ENCODE assay signal across 8 cellular contexts in the genomic region with DNA sequence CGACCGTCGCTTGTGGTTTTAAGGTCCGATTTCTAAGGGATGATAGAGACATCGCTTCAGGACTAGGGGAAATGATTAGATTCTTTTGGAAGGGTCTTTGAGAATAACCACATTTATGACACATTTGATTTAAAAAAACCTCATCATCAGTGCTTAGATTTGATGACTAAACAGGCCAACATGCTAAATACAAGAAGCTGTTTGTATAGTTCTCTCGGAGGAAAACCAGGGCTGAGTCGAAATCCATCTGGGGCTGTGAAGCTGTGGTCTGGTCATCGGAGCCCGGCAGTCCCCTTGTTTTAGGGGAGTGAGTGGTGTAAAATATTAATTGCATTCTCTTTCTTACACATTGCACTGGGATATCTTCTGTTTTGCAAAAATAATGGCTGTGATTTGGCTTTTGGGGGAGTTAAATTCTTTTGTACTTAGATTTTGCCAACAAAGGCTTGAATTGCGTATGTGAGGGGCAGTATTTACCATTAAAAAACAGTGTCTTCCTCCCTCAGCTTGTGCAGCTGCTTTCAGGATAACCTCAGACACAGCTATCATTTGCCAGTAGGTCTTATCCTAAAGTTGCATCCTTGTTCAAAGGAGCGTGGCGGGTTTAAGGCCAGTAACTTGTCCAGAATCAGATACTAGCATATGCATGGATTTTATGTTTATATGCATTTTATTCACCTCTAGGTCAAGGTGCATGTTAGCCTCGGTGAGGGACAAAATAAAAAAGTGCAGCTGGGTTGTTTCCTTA. TPM values are rescaled to one million over a fixed set of nuclear protein-coding genes. Genes with fewer than 3 reads are reported as not detected.
DNase-seq lines count a peak whose midpoint lies in the region; ATAC-seq, FAIRE-seq and TF ChIP-seq lines count a peak whose summit lies in the region.

No MANE protein-coding gene starts in this region.

- WGBS in esophagus muscularis mucosa: 11% methylated on average over 13 of the region's 13 CpGs
- WGBS in pancreas, 2 donors: 21 to 27% methylated on average over 13 of the region's 13 CpGs

- peaks cover 18% of the 10 kb centered on the region for H3K4me1 ChIP-seq in BE2C
- peaks cover 7% of the 10 kb centered on the region for H3K4me1 ChIP-seq in RWPE2 (ENCODE audit: insufficient read depth, poor library complexity, severe bottlenecking)
- peaks cover 12 to 24% (median 20%) of the 10 kb centered on the region in 4 donors for H3K4me1 ChIP-seq in esophagus muscularis mucosa
- peaks cover 0 to 6% (median 0%) of the 10 kb centered on the region in 3 donors for H3K4me1 ChIP-seq in pancreas

- intact Hi-C loops in esophagus muscularis mucosa (cut with DNase I): loop anchor here (10.0 kb wide), 1 partner anchor 114 kb away; no protein-coding TSS in a partner anchor
- intact Hi-C loops in pancreas (cut with DNase I): no loop called here

- no peak for TF ChIP-seq EP300 in esophagus muscularis mucosa (IDR thresholded peaks at IDR 0.05)

- no peak for TF ChIP-seq CTCF in BE2C (IDR thresholded peaks at IDR 0.05; ENCODE audit: low read depth, low read length)
- no peak for TF ChIP-seq CTCF in RWPE2 (IDR thresholded peaks at IDR 0.05; ENCODE audit: poor library complexity, severe bottlenecking)
- TF ChIP-seq CTCF in esophagus muscularis mucosa (IDR thresholded peaks at IDR 0.05): no peak
- TF ChIP-seq CTCF in pancreas (IDR thresholded peaks at IDR 0.05): no peak

- ATAC-seq in GM21360 (IDR thresholded peaks at IDR 0.05; ENCODE audit: unreplicated experiment) (peak; percentile 6), RWPE2 (ENCODE audit: low read depth) (peak; percentile 53), pancreas (peak in 3 of 4 donors; percentile 30 to 45 (median 37)), HG03108 (IDR thresholded peaks at IDR 0.05; ENCODE audit: unreplicated experiment) (no peak)

- H3K27ac ChIP-seq in RWPE2 (ENCODE audit: poor library complexity, severe bottlenecking) (no peak overlapping the region), esophagus muscularis mucosa (replicated peaks in 1 of 4) (peak overlapping the region; percentile 29 to 71 (median 51)), pancreas (peak overlapping the region in 2 of 4 donors; percentile 34 to 40)

- no peak for FAIRE-seq in pancreas (lab: Jason Lieb, UNC)

- no peaks in the 10 kb centered on the region for H3K36me3 ChIP-seq in BE2C
- no peaks in the 10 kb centered on the region for H3K36me3 ChIP-seq in RWPE2 (ENCODE audit: low read depth)
- H3K36me3 ChIP-seq in esophagus muscularis mucosa: no peaks in the 10 kb centered on the region
- no peaks in the 10 kb centered on the region for H3K36me3 ChIP-seq in pancreas

- H3K9me3 ChIP-seq in BE2C: no peaks in the 10 kb centered on the region
- no peaks in the 10 kb centered on the region for H3K9me3 ChIP-seq in RWPE2 (ENCODE audit: severe bottlenecking)
- H3K9me3 ChIP-seq in esophagus muscularis mucosa: no peaks in the 10 kb centered on the region
- no peaks in the 10 kb centered on the region for H3K9me3 ChIP-seq in pancreas

- TF ChIP-seq POLR2A in esophagus muscularis mucosa (IDR thresholded peaks at IDR 0.05; ENCODE audit: low read depth): no peak

- H3K4me3 ChIP-seq in BE2C (ENCODE audit: low read depth, low read length) (peak overlapping the region; percentile 72), RWPE2 (ENCODE audit: severe bottlenecking) (peak overlapping the region; percentile 14), esophagus muscularis mucosa (peak overlapping the region; percentile 42 to 58 (median 56)), pancreas (peak overlapping the region in 2 of 4 donors; percentile 18 to 44)

- DNase-seq in BE2C: no peak
- no peak for DNase-seq in RWPE2 (ENCODE audit: low spot score)
- DNase-seq in esophagus muscularis mucosa (ENCODE audit: extremely low spot score): no peak
- DNase-seq in pancreas: no peak
- no peak for DNase-seq in NCI-H1048 (lab: John Stamatoyannopoulos, UW)
- DNase-seq in activated CD8-positive, alpha-beta memory T cell treated with anti-CD3 and anti-CD28 coated beads, Interleukin-2, amount 50 U/mL, for 4 hours: no peak

- H3K27me3 ChIP-seq in BE2C: no peaks in the 10 kb centered on the region
- H3K27me3 ChIP-seq in RWPE2 (ENCODE audit: insufficient read depth, poor library complexity, severe bottlenecking): no peaks in the 10 kb centered on the region
- no peaks in the 10 kb centered on the region for H3K27me3 ChIP-seq in esophagus muscularis mucosa
- H3K27me3 ChIP-seq in pancreas: no peaks in the 10 kb centered on the region

RNA-seq across cellular contexts. Expression of gene GNG2, which starts 0.6 kb away (rescaled TPM):
- 50.1 TPM for polyA plus RNA-seq in BE2C (2012; ENCODE audit: insufficient read depth, insufficient read length, low read depth)
- total RNA-seq in esophagus muscularis mucosa (10 to 100 TPM; 15.7 to 19.9 (median 17.7) TPM), pancreas (10 to 100 TPM in 2 of 6 donors, 1 to 10 TPM in 4; 1.7 to 15.4 (median 6.2) TPM)
- 10 to 100 TPM in 1 of 2 donors, 1 to 10 TPM in 1; 4.8 to 23.0 TPM for polyA plus RNA-seq in pancreas
